ENCODE assay signal across 12 cellular contexts in the genomic region with DNA sequence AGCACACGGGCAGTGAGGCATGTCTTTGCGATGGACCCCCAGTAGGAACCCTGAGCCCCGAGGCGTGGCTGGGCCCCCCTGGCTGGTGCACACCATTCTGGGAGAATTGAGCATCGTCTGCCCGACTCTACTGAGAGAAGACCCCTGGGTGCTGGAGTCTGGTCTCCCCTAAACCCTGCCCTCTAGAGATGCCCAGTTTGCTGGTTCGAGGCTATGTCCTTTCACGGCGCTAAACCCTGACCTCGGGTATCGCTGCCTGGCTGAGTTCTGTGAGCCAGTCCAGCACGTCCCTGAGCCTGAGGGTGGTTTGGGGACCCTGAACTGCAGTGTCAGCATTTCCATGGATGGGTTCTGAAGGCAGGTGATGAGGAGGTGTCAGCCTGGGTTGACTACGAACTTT.
DNase-seq lines count a peak whose midpoint lies in the region; ATAC-seq and TF ChIP-seq lines count a peak whose summit lies in the region.
"Had no signal": no experiment of that assay in that cellular context is flagged by ENCODE, and none has a peak within 500 bp of the region (broad histone marks: within the 10 kb centered on the region; RNA-seq: fewer than 3 reads in every experiment).

No MANE protein-coding gene starts in this region.

- peak overlapping the region; percentile 22 for H3K4me3 Mint-ChIP-seq in CD8-positive, alpha-beta T cell

- no peak overlapping the region for H3K4me2 ChIP-seq in mesenchymal stem cell (ENCODE audit: low read length, poor library complexity, severe bottlenecking)

- CTCF ChIA-PET in CD8-positive, alpha-beta T cell (lab: Charles Lee) = interaction anchor here (1.5 to 2.0 kb wide), 3 partner anchors 12 to 281 kb away, joined by 4 to 8 read pairs (median 6); no protein-coding TSS in a partner anchor

- no peak for ATAC-seq in CD8-positive, alpha-beta T cell
- no peak for ATAC-seq in HG02981 (IDR thresholded peaks at IDR 0.05; ENCODE audit: unreplicated experiment)
- ATAC-seq: HCT116; stimulated activated naive CD8-positive, alpha-beta T cell treated with anti-CD3 and anti-CD28 coated beads, Interleukin-15, amount 100 ng/mL, for 72 hours had no signal

- no peak for TF ChIP-seq CTCF in CD8-positive, alpha-beta T cell (IDR thresholded peaks at IDR 0.05)
- TF ChIP-seq CTCF in ascending aorta (IDR thresholded peaks at IDR 0.05) = no peak
- TF ChIP-seq CTCF in spleen (IDR thresholded peaks at IDR 0.05 in 8 of 11, conservative IDR thresholded peaks at IDR 0.05 in 3 of 11) = no peak

- H3K4me3 ChIP-seq in CD8-positive, alpha-beta T cell (ENCODE audit: low read depth, low read length) = no peak overlapping the region
- no peak overlapping the region for H3K4me3 ChIP-seq in ascending aorta
- H3K4me3 ChIP-seq in mesenchymal stem cell (ENCODE audit: insufficient read depth in 1 of 2, low read depth in 1 of 2, low read length in 2 of 2) = no peak overlapping the region
- H3K4me3 ChIP-seq in spleen = no peak overlapping the region

- H3K36me3 Mint-ChIP-seq in CD8-positive, alpha-beta T cell = no peaks in the 10 kb centered on the region

- no peaks in the 10 kb centered on the region for H3K36me3 ChIP-seq in CD8-positive, alpha-beta T cell (ENCODE audit: insufficient read depth, low read length)
- H3K36me3 ChIP-seq in ascending aorta (no peaks in the 10 kb centered on the region), mesenchymal stem cell (ENCODE audit: control insufficient read depth in 1 of 2, insufficient read depth in 2 of 2, low read depth in 1 of 2, low read length in 2 of 2) (no peaks in the 10 kb centered on the region), spleen (no peaks in the 10 kb centered on the region)

- peaks cover 18% of the 10 kb centered on the region for H3K4me1 ChIP-seq in CD8-positive, alpha-beta T cell (ENCODE audit: insufficient read depth, low read length)
- peaks cover 4 to 32% of the 10 kb centered on the region in 2 donors for H3K4me1 ChIP-seq in ascending aorta
- peaks cover 43% of the 10 kb centered on the region for H3K4me1 ChIP-seq in mesenchymal stem cell (ENCODE audit: control insufficient read depth, insufficient read depth, low read depth, low read length)
- peaks cover 11 to 55% (median 30%) of the 10 kb centered on the region in 6 donors for H3K4me1 ChIP-seq in spleen

- POLR2A ChIA-PET in CD8-positive, alpha-beta T cell (lab: Charles Lee) = no interaction called here

- H3K9ac ChIP-seq in mesenchymal stem cell (ENCODE audit: low read length) = peak overlapping the region; percentile 91

- H2BK120ac ChIP-seq in mesenchymal stem cell (ENCODE audit: low read depth, low read length) = peak overlapping the region; percentile 92

- TF ChIP-seq POLR2A in spleen (IDR thresholded peaks at IDR 0.05) = no peak

- no peaks in the 10 kb centered on the region for H3K27me3 Mint-ChIP-seq in CD8-positive, alpha-beta T cell (ENCODE audit: low read depth)
- H3K27me3 Mint-ChIP-seq: stimulated activated naive CD8-positive, alpha-beta T cell treated with anti-CD3 and anti-CD28 coated beads, Interleukin-15, amount 100 ng/mL, for 72 hours had no signal

- peak overlapping the region; percentile 8 to 39 for H3K4ac ChIP-seq in mesenchymal stem cell (ENCODE audit: low read depth in 1 of 2, low read length in 2 of 2)

- peak overlapping the region; percentile 10 for H3K27ac Mint-ChIP-seq in CD8-positive, alpha-beta T cell

- intact Hi-C loops in CD8-positive, alpha-beta T cell (cut with DNase I, micrococcal nuclease) = loop anchor here in 1 of 2 experiments (5.0 to 10.0 kb wide), 2 partner anchors 388 to 1050 kb away; a partner anchor contains a TSS
- intact Hi-C loops in ascending aorta (cut with DNase I) = loop anchor here (5.0 kb wide), 3 partner anchors 92 to 252 kb away; no protein-coding TSS in a partner anchor
- intact Hi-C loops in spleen (cut with DNase I; ENCODE audit: low total_unique reads) = loop anchor here (10.0 kb wide), 1 partner anchor 190 kb away; a partner anchor contains a TSS

- peaks cover 8% of the 10 kb centered on the region for H3K4me1 Mint-ChIP-seq in CD8-positive, alpha-beta T cell (ENCODE audit: low read depth)

- WGBS in mesenchymal stem cell = 72% methylated on average over 12 of the region's 13 CpGs
- 73 to 93% (median 87%) methylated on average over 6 to 13 of the region's 13 CpGs for WGBS in spleen, 5 donors

- H2AK5ac ChIP-seq in mesenchymal stem cell (ENCODE audit: low read length, severe bottlenecking) = peak overlapping the region; percentile 29

- peak overlapping the region; percentile 46 to 82 for H3K18ac ChIP-seq in mesenchymal stem cell (ENCODE audit: low read depth in 1 of 2, low read length in 2 of 2)

- H2AFZ ChIP-seq in mesenchymal stem cell (ENCODE audit: low read depth, low read length) = no peak overlapping the region

- H3K27me3 ChIP-seq in CD8-positive, alpha-beta T cell (ENCODE audit: insufficient read depth, low read length) = no peaks in the 10 kb centered on the region
- H3K27me3 ChIP-seq in ascending aorta (no peaks in the 10 kb centered on the region), mesenchymal stem cell (ENCODE audit: control insufficient read depth in 1 of 2, insufficient read depth in 1 of 2, low read length in 2 of 2) (no peaks in the 10 kb centered on the region), spleen (replicated peaks in 1 of 7) (no peaks in the 10 kb centered on the region)

- H3K9me3 ChIP-seq in CD8-positive, alpha-beta T cell (ENCODE audit: low read length) = no peaks in the 10 kb centered on the region
- H3K9me3 ChIP-seq in ascending aorta = no peaks in the 10 kb centered on the region
- no peaks in the 10 kb centered on the region for H3K9me3 ChIP-seq in mesenchymal stem cell (ENCODE audit: control insufficient read depth, low read length)
- H3K9me3 ChIP-seq in spleen = no peaks in the 10 kb centered on the region

- H3K14ac ChIP-seq in mesenchymal stem cell (ENCODE audit: low read length in 2 of 2) = no peak overlapping the region

- H2BK5ac ChIP-seq in mesenchymal stem cell (ENCODE audit: low read depth, low read length, poor library complexity, severe bottlenecking) = no peak overlapping the region

- peak overlapping the region; percentile 82 for H3K27ac ChIP-seq in CD8-positive, alpha-beta T cell (ENCODE audit: low read depth, low read length)
- H3K27ac ChIP-seq in ascending aorta = peak overlapping the region; percentile 86 to 97
- no peak overlapping the region for H3K27ac ChIP-seq in mesenchymal stem cell (ENCODE audit: low read length, poor library complexity, severe bottlenecking)
- H3K27ac ChIP-seq in spleen = peak overlapping the region in 7 of 8 donors; percentile 83 to 95 (median 91)

- H4K8ac ChIP-seq in mesenchymal stem cell (ENCODE audit: low read length) = no peak overlapping the region

- no peak overlapping the region for H3K23ac ChIP-seq in mesenchymal stem cell (ENCODE audit: low read length in 2 of 2)

- peak overlapping the region; percentile 40 for H4K91ac ChIP-seq in mesenchymal stem cell (ENCODE audit: low read length)

- DNase-seq in CD8-positive, alpha-beta T cell = no peak
- DNase-seq in ascending aorta (ENCODE audit: low spot score in 2 of 2) (no peak), mesenchymal stem cell (no peak), spleen (peak; percentile 70), germinal center (ENCODE audit: low spot score) (no peak), NCI-H1694 (lab: John Stamatoyannopoulos, UW) (no peak), hippocampal formation (lab: John Stamatoyannopoulos, UW) (no peak)
- DNase-seq: midbrain; NCI-H2107; stimulated activated naive CD8-positive, alpha-beta T cell treated with anti-CD3 and anti-CD28 coated beads, Interleukin-15, amount 100 ng/mL, for 72 hours had no signal

- peak overlapping the region; percentile 81 to 99 for H2BK12ac ChIP-seq in mesenchymal stem cell (ENCODE audit: low read length in 2 of 2)

- H3K9me3 Mint-ChIP-seq in CD8-positive, alpha-beta T cell = no peaks in the 10 kb centered on the region
- H3K9me3 Mint-ChIP-seq: stimulated activated naive CD8-positive, alpha-beta T cell treated with anti-CD3 and anti-CD28 coated beads, Interleukin-15, amount 100 ng/mL, for 72 hours had no signal

- peak overlapping the region; percentile 71 for H2BK15ac ChIP-seq in mesenchymal stem cell (ENCODE audit: low read depth, poor library complexity, severe bottlenecking)

- no peaks in the 10 kb centered on the region for H3K79me1 ChIP-seq in mesenchymal stem cell (replicated peaks; ENCODE audit: low read length, poor library complexity, severe bottlenecking)
